In genomic region chr11:44564653-44565007, GRCh38 we compare ENCODE assay signal across 8 cellular contexts. TPM values are rescaled to one million over a fixed set of nuclear protein-coding genes. Genes with fewer than 3 reads are reported as not detected.
DNase-seq lines count a peak whose midpoint lies in the region; ATAC-seq and TF ChIP-seq lines count a peak whose summit lies in the region.

No MANE protein-coding gene starts in this region.

- H3K4me3 ChIP-seq in H7 (ENCODE audit: insufficient read depth, low read depth, low read length) (peak overlapping the region; percentile 32), NT2/D1 (ENCODE audit: insufficient read length, low read depth) (peak overlapping the region; percentile 6), lower lobe of right lung (peak overlapping the region; percentile 79), thyroid gland (replicated peaks in 1 of 3) (peak overlapping the region in 2 of 3 donors; percentile 23 to 46)

- TF ChIP-seq POLR2A in thyroid gland (IDR thresholded peaks at IDR 0.05): no peak

- H3K27ac ChIP-seq in cingulate gyrus (ENCODE audit: low read depth, low read length): peak overlapping the region; percentile 96
- H3K27ac ChIP-seq in lower lobe of right lung: peak overlapping the region; percentile 98
- H3K27ac ChIP-seq in thyroid gland: peak overlapping the region; percentile 93 to 98 (median 97)

- peak; percentile 62 for DNase-seq in Ammon's horn (ENCODE audit: low spot score)
- DNase-seq in H7: no peak
- DNase-seq in NT2/D1 (ENCODE audit: low read depth, low spot score): no peak
- DNase-seq in lower lobe of right lung: peak; percentile 88
- DNase-seq in thyroid gland: peak; percentile 92
- no peak for DNase-seq in cerebellar nuclear complex (lab: John Stamatoyannopoulos, UW)

- H3K4me1 ChIP-seq in NT2/D1 (ENCODE audit: insufficient read depth, insufficient read length) (peaks cover 30% of the 10 kb centered on the region), lower lobe of right lung (peaks cover 61% of the 10 kb centered on the region), thyroid gland (peaks cover 19 to 34% of the 10 kb centered on the region in 2 donors)

- peak overlapping the region; percentile 37 for H3K9ac ChIP-seq in NT2/D1 (ENCODE audit: insufficient read length, low read depth)

- intact Hi-C loops in lower lobe of right lung (cut with DNase I): no loop called here
- intact Hi-C loops in thyroid gland (cut with DNase I): no loop called here

- peak; percentile 58 to 70 for ATAC-seq in lower lobe of right lung
- ATAC-seq in GM21390 (IDR thresholded peaks at IDR 0.05; ENCODE audit: unreplicated experiment): no peak

- H3K9me3 ChIP-seq in NT2/D1 (ENCODE audit: insufficient read depth, low read length): no peaks in the 10 kb centered on the region
- no peaks in the 10 kb centered on the region for H3K9me3 ChIP-seq in lower lobe of right lung
- no peaks in the 10 kb centered on the region for H3K9me3 ChIP-seq in thyroid gland

- 2 to 3% methylated on average over 7 to 8 of the region's 8 CpGs for WGBS in thyroid gland, 2 donors

- TF ChIP-seq CTCF in lower lobe of right lung (IDR thresholded peaks at IDR 0.05) (no peak), thyroid gland (IDR thresholded peaks at IDR 0.05) (no peak)

- peaks cover 14% of the 10 kb centered on the region for H3K27me3 ChIP-seq in H7 (ENCODE audit: control insufficient read depth, insufficient read depth, low read length)
- peaks cover 28% of the 10 kb centered on the region for H3K27me3 ChIP-seq in NT2/D1 (ENCODE audit: insufficient read depth, insufficient read length)
- no peaks in the 10 kb centered on the region for H3K27me3 ChIP-seq in lower lobe of right lung (ENCODE audit: low read depth)
- H3K27me3 ChIP-seq in thyroid gland: no peaks in the 10 kb centered on the region

- no peaks in the 10 kb centered on the region for H3K36me3 ChIP-seq in H7 (replicated peaks; ENCODE audit: control insufficient read depth, insufficient read depth, low read length)
- H3K36me3 ChIP-seq in NT2/D1 (ENCODE audit: insufficient read depth, insufficient read length, low read length): no peaks in the 10 kb centered on the region
- H3K36me3 ChIP-seq in lower lobe of right lung: no peaks in the 10 kb centered on the region
- no peaks in the 10 kb centered on the region for H3K36me3 ChIP-seq in thyroid gland

RNA-seq across cellular contexts. Expression of gene CD82, which starts 0.8 kb away (rescaled TPM):
- 1.3 and 2.5 TPM in 2 replicates for total RNA-seq in H7 (2014; rRNA removed; shearing (Covaris generic))
- total RNA-seq in lower lobe of right lung: 129 TPM
- 10 to 100 TPM; 11.8 to 24.0 (median 18.7) TPM for total RNA-seq in thyroid gland

Comparison
In these comparisons a context has a peak if more than half of its experiments do, and no peak if none do; other contexts are left out.
1. DNase-seq: peak in Ammon's horn (single experiment), lower lobe of right lung (single experiment) and thyroid gland (2 of 2); none in H7 (single experiment), NT2/D1 (single experiment) and cerebellar nuclear complex (0 of 2).
2. H3K4me3 ChIP-seq: peak in every context shown above with its lines; median percentile 79 in lower lobe of right lung; 34 in thyroid gland; 32 in H7; 6 in NT2/D1.
3. Peak in every context shown above with its lines, with median percentiles within 50 percentile points of each other: H3K27ac ChIP-seq.